ENCODE assay signal across 17 cellular contexts in the genomic region with DNA sequence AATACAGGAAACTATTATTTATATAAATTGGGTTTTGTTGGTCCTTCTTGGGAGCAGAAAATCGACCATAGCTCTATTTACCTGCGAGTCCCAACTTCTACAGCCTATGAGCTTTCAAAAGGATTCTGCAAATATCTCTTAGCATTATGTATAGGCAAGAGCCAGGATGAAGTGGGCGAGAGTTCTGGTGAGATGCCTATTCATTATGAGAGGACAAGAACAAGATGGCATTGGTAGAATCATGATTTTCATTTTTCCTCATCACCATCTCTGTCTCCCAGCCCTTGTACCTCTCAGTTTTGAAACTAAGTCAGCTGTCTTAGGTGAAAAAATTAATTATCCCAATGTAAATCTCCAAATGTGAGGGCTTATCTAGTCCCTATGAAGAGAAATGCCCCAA. TPM values are rescaled to one million over a fixed set of nuclear protein-coding genes. Genes with fewer than 3 reads are reported as not detected.
DNase-seq lines count a peak whose midpoint lies in the region; ATAC-seq and TF ChIP-seq lines count a peak whose summit lies in the region.
"Had no signal": no experiment of that assay in that cellular context is flagged by ENCODE, and none has a peak within 500 bp of the region (broad histone marks: within the 10 kb centered on the region; RNA-seq: fewer than 3 reads in every experiment).

No MANE protein-coding gene starts in this region.

- H3K27me3 ChIP-seq in naive thymus-derived CD4-positive, alpha-beta T cell (ENCODE audit: control insufficient read depth in 2 of 2, insufficient read depth in 2 of 2, low read length in 2 of 2): no peaks in the 10 kb centered on the region
- H3K27me3 ChIP-seq in left lung: no peaks in the 10 kb centered on the region
- H3K27me3 ChIP-seq in SK-N-SH (ENCODE audit: insufficient read depth): no peaks in the 10 kb centered on the region
- H3K27me3 ChIP-seq: adrenal gland, sigmoid colon, SJCRH30 had no signal

- H3K9me3 Mint-ChIP-seq in activated CD8-positive, alpha-beta T cell treated with anti-CD3 and anti-CD28 coated beads for 36 hours: no peaks in the 10 kb centered on the region
- no peaks in the 10 kb centered on the region for H3K9me3 Mint-ChIP-seq in activated CD8-positive, alpha-beta T cell treated with anti-CD3 and anti-CD28 coated beads, Interleukin-2, amount 10 ng/mL, durations not matched to agents 7 days and 5 days (ENCODE audit: insufficient read depth)
- peaks cover 0 to 3% (median 0%) of the 10 kb centered on the region in 7 donors for H3K9me3 Mint-ChIP-seq in CD14-positive monocyte
- H3K9me3 Mint-ChIP-seq in activated CD4-positive, alpha-beta memory T cell treated with anti-CD3 and anti-CD28 coated beads, Interleukin-2, amount 10 ng/mL, durations not matched to agents 7 days and 5 days: no peaks in the 10 kb centered on the region
- H3K9me3 Mint-ChIP-seq in naive thymus-derived CD4-positive, alpha-beta T cell: peaks cover 0 to 2% (median 0%) of the 10 kb centered on the region in 11 donors
- H3K9me3 Mint-ChIP-seq: brain, T-cell had no signal

- DNase-seq in activated CD8-positive, alpha-beta T cell treated with anti-CD3 and anti-CD28 coated beads for 36 hours: no peak
- no peak for DNase-seq in activated CD8-positive, alpha-beta T cell treated with anti-CD3 and anti-CD28 coated beads, Interleukin-2, amount 10 ng/mL, durations not matched to agents 7 days and 5 days
- no peak for DNase-seq in CD14-positive monocyte (ENCODE audit: low spot score)
- DNase-seq in activated CD4-positive, alpha-beta memory T cell treated with anti-CD3 and anti-CD28 coated beads, Interleukin-2, amount 10 ng/mL, durations not matched to agents 7 days and 5 days: no peak
- no peak for DNase-seq in naive thymus-derived CD4-positive, alpha-beta T cell
- no peak for DNase-seq in left lung
- DNase-seq in SK-N-SH: no peak
- DNase-seq: adrenal gland, lower lobe of right lung, NCI-H1694, NCI-H526, sigmoid colon, SJCRH30, T-cell had no signal

- H3K27ac Mint-ChIP-seq in activated CD8-positive, alpha-beta T cell treated with anti-CD3 and anti-CD28 coated beads for 36 hours: peak overlapping the region; percentile 88
- no peak overlapping the region for H3K27ac Mint-ChIP-seq in activated CD8-positive, alpha-beta T cell treated with anti-CD3 and anti-CD28 coated beads, Interleukin-2, amount 10 ng/mL, durations not matched to agents 7 days and 5 days
- peak overlapping the region in 4 of 7 donors; percentile 19 to 93 (median 92) for H3K27ac Mint-ChIP-seq in CD14-positive monocyte
- peak overlapping the region; percentile 50 for H3K27ac Mint-ChIP-seq in activated CD4-positive, alpha-beta memory T cell treated with anti-CD3 and anti-CD28 coated beads, Interleukin-2, amount 10 ng/mL, durations not matched to agents 7 days and 5 days
- peak overlapping the region in 8 of 9 donors; percentile 60 to 91 (median 80) for H3K27ac Mint-ChIP-seq in naive thymus-derived CD4-positive, alpha-beta T cell
- H3K27ac Mint-ChIP-seq: brain had no signal

- peaks cover 79% of the 10 kb centered on the region for H3K36me3 Mint-ChIP-seq in activated CD8-positive, alpha-beta T cell treated with anti-CD3 and anti-CD28 coated beads for 36 hours (ENCODE audit: low read depth)
- peaks cover 84% of the 10 kb centered on the region for H3K36me3 Mint-ChIP-seq in activated CD8-positive, alpha-beta T cell treated with anti-CD3 and anti-CD28 coated beads, Interleukin-2, amount 10 ng/mL, durations not matched to agents 7 days and 5 days (ENCODE audit: low read depth)
- H3K36me3 Mint-ChIP-seq in CD14-positive monocyte: peaks cover 81 to 92% of the 10 kb centered on the region in 2 donors
- peaks cover 92% of the 10 kb centered on the region for H3K36me3 Mint-ChIP-seq in activated CD4-positive, alpha-beta memory T cell treated with anti-CD3 and anti-CD28 coated beads, Interleukin-2, amount 10 ng/mL, durations not matched to agents 7 days and 5 days (ENCODE audit: low read depth)
- H3K36me3 Mint-ChIP-seq in naive thymus-derived CD4-positive, alpha-beta T cell: peaks cover 8 to 50% (median 45%) of the 10 kb centered on the region in 5 donors

- no peak overlapping the region for H3K4me3 ChIP-seq in naive thymus-derived CD4-positive, alpha-beta T cell (ENCODE audit: low read length)
- H3K4me3 ChIP-seq in left lung (no peak overlapping the region), SK-N-SH (ENCODE audit: low read depth in 2 of 2, low read length in 1 of 2) (no peak overlapping the region)
- H3K4me3 ChIP-seq: adrenal gland, lower lobe of right lung, prostate gland, sigmoid colon, SJCRH30 had no signal

- no peaks in the 10 kb centered on the region for H3K79me2 ChIP-seq in SK-N-SH (ENCODE audit: insufficient read depth)

- H3K4me1 Mint-ChIP-seq in activated CD8-positive, alpha-beta T cell treated with anti-CD3 and anti-CD28 coated beads for 36 hours (ENCODE audit: low read depth): peaks cover 72% of the 10 kb centered on the region
- peaks cover 56% of the 10 kb centered on the region for H3K4me1 Mint-ChIP-seq in activated CD8-positive, alpha-beta T cell treated with anti-CD3 and anti-CD28 coated beads, Interleukin-2, amount 10 ng/mL, durations not matched to agents 7 days and 5 days (ENCODE audit: low read depth)
- peaks cover 45% of the 10 kb centered on the region for H3K4me1 Mint-ChIP-seq in CD14-positive monocyte
- H3K4me1 Mint-ChIP-seq in activated CD4-positive, alpha-beta memory T cell treated with anti-CD3 and anti-CD28 coated beads, Interleukin-2, amount 10 ng/mL, durations not matched to agents 7 days and 5 days: peaks cover 77% of the 10 kb centered on the region
- peaks cover 32 to 72% (median 64%) of the 10 kb centered on the region in 7 donors for H3K4me1 Mint-ChIP-seq in naive thymus-derived CD4-positive, alpha-beta T cell
- H3K4me1 Mint-ChIP-seq: brain had no signal

- H3K27ac ChIP-seq in naive thymus-derived CD4-positive, alpha-beta T cell (ENCODE audit: low read depth, low read length): no peak overlapping the region
- peak overlapping the region in 1 of 2 donors; percentile 63 for H3K27ac ChIP-seq in left lung
- no peak overlapping the region for H3K27ac ChIP-seq in SK-N-SH (ENCODE audit: low read depth in 2 of 2, low read length in 1 of 2)
- H3K27ac ChIP-seq: adrenal gland, lower lobe of right lung, sigmoid colon, SJCRH30 had no signal

- H3K4me2 ChIP-seq in SK-N-SH: no peak overlapping the region

- H2AFZ ChIP-seq in SK-N-SH (ENCODE audit: low read depth): no peak overlapping the region

- TF ChIP-seq RAD21 in SK-N-SH (IDR thresholded peaks at IDR 0.05; ENCODE audit: low read length): no peak

- H3K4me3 Mint-ChIP-seq in activated CD8-positive, alpha-beta T cell treated with anti-CD3 and anti-CD28 coated beads for 36 hours: no peak overlapping the region
- no peak overlapping the region for H3K4me3 Mint-ChIP-seq in activated CD8-positive, alpha-beta T cell treated with anti-CD3 and anti-CD28 coated beads, Interleukin-2, amount 10 ng/mL, durations not matched to agents 7 days and 5 days
- H3K4me3 Mint-ChIP-seq in CD14-positive monocyte: no peak overlapping the region
- H3K4me3 Mint-ChIP-seq in activated CD4-positive, alpha-beta memory T cell treated with anti-CD3 and anti-CD28 coated beads, Interleukin-2, amount 10 ng/mL, durations not matched to agents 7 days and 5 days: no peak overlapping the region
- no peak overlapping the region for H3K4me3 Mint-ChIP-seq in naive thymus-derived CD4-positive, alpha-beta T cell
- H3K4me3 Mint-ChIP-seq: brain had no signal

- TF ChIP-seq CTCF in activated CD8-positive, alpha-beta T cell treated with anti-CD3 and anti-CD28 coated beads for 36 hours (IDR thresholded peaks at IDR 0.05): no peak
- TF ChIP-seq CTCF in CD14-positive monocyte (IDR thresholded peaks at IDR 0.05) (no peak), left lung (IDR thresholded peaks at IDR 0.05) (no peak), SK-N-SH (IDR thresholded peaks at IDR 0.05) (no peak)

- intact Hi-C loops in activated CD8-positive, alpha-beta T cell treated with anti-CD3 and anti-CD28 coated beads for 36 hours (cut with micrococcal nuclease): no loop called here
- intact Hi-C loops in CD14-positive monocyte (cut with micrococcal nuclease): loop anchor here (5.0 kb wide), 2 partner anchors 35 to 110 kb away; no protein-coding TSS in a partner anchor
- intact Hi-C loops in naive thymus-derived CD4-positive, alpha-beta T cell (cut with micrococcal nuclease): no loop called here
- intact Hi-C loops in left lung (cut with DNase I): no loop called here

- no peaks in the 10 kb centered on the region for H3K9me3 ChIP-seq in naive thymus-derived CD4-positive, alpha-beta T cell (ENCODE audit: control insufficient read depth in 2 of 3, low read length in 3 of 3)
- H3K9me3 ChIP-seq in left lung (no peaks in the 10 kb centered on the region), SK-N-SH (no peaks in the 10 kb centered on the region)
- H3K9me3 ChIP-seq: adrenal gland, lower lobe of right lung, prostate gland, sigmoid colon, SJCRH30 had no signal

- H3K9ac ChIP-seq in SK-N-SH: no peak overlapping the region

- peak; percentile 46 for ATAC-seq in activated CD8-positive, alpha-beta T cell treated with anti-CD3 and anti-CD28 coated beads for 36 hours
- no peak for ATAC-seq in activated CD8-positive, alpha-beta T cell treated with anti-CD3 and anti-CD28 coated beads, Interleukin-2, amount 10 ng/mL, durations not matched to agents 7 days and 5 days
- no peak for ATAC-seq in naive thymus-derived CD4-positive, alpha-beta T cell
- no peak for ATAC-seq in HG03439 (IDR thresholded peaks at IDR 0.05; ENCODE audit: unreplicated experiment)
- ATAC-seq in left lung: no peak
- ATAC-seq: T-cell had no signal

- POLR2A ChIA-PET in activated CD8-positive, alpha-beta T cell treated with anti-CD3 and anti-CD28 coated beads for 36 hours (lab: Charles Lee): interaction anchor here (1.1 to 1.8 kb wide), 5 partner anchors 14 to 99 kb away, joined by 3 to 6 read pairs (median 4); no protein-coding TSS in a partner anchor
- POLR2A ChIA-PET in activated CD8-positive, alpha-beta T cell treated with anti-CD3 and anti-CD28 coated beads, Interleukin-2, amount 10 ng/mL, durations not matched to agents 7 days and 5 days (lab: Charles Lee): interaction anchor here (0.5 to 1.0 kb wide), 2 partner anchors 20 to 83 kb away, joined by 3 to 4 read pairs; no protein-coding TSS in a partner anchor
- POLR2A ChIA-PET in activated CD4-positive, alpha-beta memory T cell treated with anti-CD3 and anti-CD28 coated beads, Interleukin-2, amount 10 ng/mL, durations not matched to agents 7 days and 5 days (lab: Charles Lee): interaction anchor here (17.5 kb wide), 1 partner anchor 23 kb away, joined by 204 read pairs; the partner anchor contains the start of gene WIPF1
- POLR2A ChIA-PET in naive thymus-derived CD4-positive, alpha-beta T cell (lab: Charles Lee): interaction anchor here (0.8 to 1.5 kb wide), 3 partner anchors 10 to 117 kb away, joined by 3 to 4 read pairs (median 4); no protein-coding TSS in a partner anchor
- POLR2A ChIA-PET in SK-N-SH (lab: Yijun Ruan, JAX): no interaction called here

- H3F3A ChIP-seq in SK-N-SH (replicated peaks; ENCODE audit: insufficient read depth): peaks cover 4% of the 10 kb centered on the region

- H3K4me1 ChIP-seq in naive thymus-derived CD4-positive, alpha-beta T cell (ENCODE audit: control insufficient read depth in 2 of 2, insufficient read depth in 2 of 2, low read length in 2 of 2): peaks cover 15 to 29% of the 10 kb centered on the region in 2 donors
- H3K4me1 ChIP-seq in left lung (peaks cover 0 to 35% of the 10 kb centered on the region in 2 donors), SK-N-SH (ENCODE audit: control insufficient read depth in 1 of 2, insufficient read depth in 2 of 2, low read depth in 1 of 2, low read length in 1 of 2) (peaks cover 0 to 6% of the 10 kb centered on the region in 2 experiments; a peak in 1 of 4 replicates)
- H3K4me1 ChIP-seq: adrenal gland, prostate gland, SJCRH30 had no signal

- WGBS in SK-N-SH (ENCODE audit: low lambda C conversion rate): 82% methylated on average over 3 of the region's 3 CpGs

- TF ChIP-seq EP300 in SK-N-SH (IDR thresholded peaks at IDR 0.05; ENCODE audit: borderline replicate concordance in 1 of 2, low read depth in 1 of 2, low read length in 1 of 2): no peak

- H4K20me1 ChIP-seq in SK-N-SH (ENCODE audit: insufficient read depth): no peaks in the 10 kb centered on the region

- CTCF ChIA-PET in activated CD8-positive, alpha-beta T cell treated with anti-CD3 and anti-CD28 coated beads for 36 hours (lab: Charles Lee): interaction anchor here (0.6 to 4.3 kb wide), 8 partner anchors 9 to 125 kb away, joined by 3 to 50 read pairs (median 5); no protein-coding TSS in a partner anchor
- CTCF ChIA-PET in activated CD8-positive, alpha-beta T cell treated with anti-CD3 and anti-CD28 coated beads, Interleukin-2, amount 10 ng/mL, durations not matched to agents 7 days and 5 days (lab: Charles Lee): interaction anchor here (0.6 to 12.8 kb wide), 3 partner anchors 9 to 114 kb away, joined by 3 to 183 read pairs (median 3); no protein-coding TSS in a partner anchor
- CTCF ChIA-PET in activated CD4-positive, alpha-beta memory T cell treated with anti-CD3 and anti-CD28 coated beads, Interleukin-2, amount 10 ng/mL, durations not matched to agents 7 days and 5 days (lab: Charles Lee): interaction anchor here (0.9 to 11.6 kb wide), 2 partner anchors 94 to 116 kb away, joined by 3 to 85 read pairs; no protein-coding TSS in a partner anchor
- CTCF ChIA-PET in naive thymus-derived CD4-positive, alpha-beta T cell (lab: Charles Lee): interaction anchor here (0.6 to 1.3 kb wide), 5 partner anchors 17 to 111 kb away, joined by 3 to 4 read pairs (median 3); no protein-coding TSS in a partner anchor
- CTCF ChIA-PET in SK-N-SH (lab: Yijun Ruan, JAX): interaction anchor here (0.8 to 13.3 kb wide), 2 partner anchors 31 to 115 kb away, joined by 3 to 180 read pairs; no protein-coding TSS in a partner anchor

- peaks cover 48 to 92% (median 70%) of the 10 kb centered on the region in 3 experiments for H3K36me3 ChIP-seq in naive thymus-derived CD4-positive, alpha-beta T cell (ENCODE audit: control insufficient read depth in 2 of 3, insufficient read depth in 3 of 3, low read length in 3 of 3)
- H3K36me3 ChIP-seq in left lung (peaks cover 0 to 87% of the 10 kb centered on the region in 2 donors), SK-N-SH (replicated peaks in 1 of 2; ENCODE audit: control insufficient read depth in 1 of 2, insufficient read depth in 2 of 2, low read length in 1 of 2) (peaks cover 63 to 78% of the 10 kb centered on the region in 2 experiments)

- H3K27me3 Mint-ChIP-seq in activated CD8-positive, alpha-beta T cell treated with anti-CD3 and anti-CD28 coated beads for 36 hours: no peaks in the 10 kb centered on the region
- no peaks in the 10 kb centered on the region for H3K27me3 Mint-ChIP-seq in activated CD8-positive, alpha-beta T cell treated with anti-CD3 and anti-CD28 coated beads, Interleukin-2, amount 10 ng/mL, durations not matched to agents 7 days and 5 days (ENCODE audit: low read depth)
- no peaks in the 10 kb centered on the region for H3K27me3 Mint-ChIP-seq in CD14-positive monocyte (ENCODE audit: low read depth in 3 of 3)
- no peaks in the 10 kb centered on the region for H3K27me3 Mint-ChIP-seq in activated CD4-positive, alpha-beta memory T cell treated with anti-CD3 and anti-CD28 coated beads, Interleukin-2, amount 10 ng/mL, durations not matched to agents 7 days and 5 days
- no peaks in the 10 kb centered on the region for H3K27me3 Mint-ChIP-seq in naive thymus-derived CD4-positive, alpha-beta T cell
- H3K27me3 Mint-ChIP-seq: T-cell had no signal

- no peaks in the 10 kb centered on the region for H3K9me2 ChIP-seq in SK-N-SH

RNA-seq across cellular contexts. Expression of gene WIPF1, which starts 25.0 kb away (rescaled TPM):
- total RNA-seq in activated CD8-positive, alpha-beta T cell treated with anti-CD3 and anti-CD28 coated beads for 36 hours: 100 to 1,000 TPM; 361 to 365 TPM
- total RNA-seq in activated CD8-positive, alpha-beta T cell treated with anti-CD3 and anti-CD28 coated beads, Interleukin-2, amount 10 ng/mL, durations not matched to agents 7 days and 5 days: 100 to 1,000 TPM; 357 to 390 TPM
- polyA plus RNA-seq in CD14-positive monocyte: 10 to 100 TPM; 43.9 to 74.3 TPM
- total RNA-seq in activated CD4-positive, alpha-beta memory T cell treated with anti-CD3 and anti-CD28 coated beads, Interleukin-2, amount 10 ng/mL, durations not matched to agents 7 days and 5 days: 100 to 1,000 TPM; 574 to 590 TPM
- total RNA-seq in naive thymus-derived CD4-positive, alpha-beta T cell: 100 to 1,000 TPM; 272 to 514 (median 397) TPM
- 100 to 1,000 TPM in 1 of 2 donors, 10 to 100 TPM in 1; 92.3 to 103 TPM for polyA plus RNA-seq in naive thymus-derived CD4-positive, alpha-beta T cell
- 100 to 1,000 TPM in 1 of 2 donors, 10 to 100 TPM in 1; 47.5 to 117 TPM for total RNA-seq in left lung
- 48.2 and 56.7 TPM in 2 replicates for polyA plus RNA-seq in SK-N-SH (2012; rRNA removed)
- 40.5 and 46.7 TPM in 2 replicates for polyA plus RNA-seq in SK-N-SH (2012; cell fraction: cytosol; rRNA removed)
- polyA plus RNA-seq in SK-N-SH (2012; cell fraction: nucleus; rRNA removed): 36.3 and 57.4 TPM in 2 replicates

Comparison
In these comparisons a context has a peak if more than half of its experiments do, and no peak if none do; other contexts are left out.
1. intact Hi-C loops: an anchor here in CD14-positive monocyte (5.0 kb wide); none called in activated CD8-positive, alpha-beta T cell treated with anti-CD3 and anti-CD28 coated beads for 36 hours, naive thymus-derived CD4-positive, alpha-beta T cell and left lung.